12 cellular contexts compared by ENCODE assay signal in genomic region chr16:86942469-86943175, GRCh38.
DNase-seq lines count a peak whose midpoint lies in the region; ATAC-seq, FAIRE-seq and TF ChIP-seq lines count a peak whose summit lies in the region.
"Had no signal": no experiment of that assay in that cellular context is flagged by ENCODE, and none has a peak within 500 bp of the region (broad histone marks: within the 10 kb centered on the region; RNA-seq: fewer than 3 reads in every experiment).

No MANE protein-coding gene starts in this region.

- H3K4me3 ChIP-seq in ACC112 (ENCODE audit: low read depth, low read length): no peak overlapping the region
- no peak overlapping the region for H3K4me3 ChIP-seq in astrocyte of the spinal cord (ENCODE audit: low read depth, low read length)
- H3K4me3 ChIP-seq in kidney (ENCODE audit: low read length in 2 of 2): no peak overlapping the region
- H3K4me3 ChIP-seq in heart right ventricle: no peak overlapping the region
- H3K4me3 ChIP-seq: suprapubic skin had no signal

- H3K27ac ChIP-seq in ACC112 (ENCODE audit: low read depth, low read length): 0 out of 2 replicates have a peak overlapping the region, but pooled peaks have one; percentile 41
- H3K27ac ChIP-seq in kidney (ENCODE audit: low read depth in 2 of 2, low read length in 2 of 2): no peak overlapping the region
- H3K27ac ChIP-seq in heart right ventricle: no peak overlapping the region
- H3K27ac ChIP-seq: suprapubic skin had no signal

- no peak overlapping the region for H2AFZ ChIP-seq in ACC112 (ENCODE audit: low read length, unreplicated experiment)

- no peak overlapping the region for H3K9ac ChIP-seq in kidney (ENCODE audit: low read length in 2 of 2)

- H3K4me1 ChIP-seq in ACC112 (ENCODE audit: control insufficient read depth, insufficient read depth, low read length, unreplicated experiment): peaks cover 28% of the 10 kb centered on the region
- no peaks in the 10 kb centered on the region for H3K4me1 ChIP-seq in kidney (ENCODE audit: control insufficient read depth in 1 of 2, insufficient read depth in 1 of 2, low read depth in 1 of 2, low read length in 2 of 2)
- H3K4me1 ChIP-seq in heart right ventricle: peaks cover 0 to 9% (median 0%) of the 10 kb centered on the region in 9 donors
- H3K4me1 ChIP-seq: suprapubic skin had no signal

- no peak for TF ChIP-seq CTCF in astrocyte of the spinal cord (IDR thresholded peaks at IDR 0.05; ENCODE audit: low read depth, low read length)
- TF ChIP-seq CTCF in kidney (IDR thresholded peaks at IDR 0.05; ENCODE audit: borderline replicate concordance, extremely low read depth, insufficient read depth): no peak
- TF ChIP-seq CTCF in heart right ventricle (IDR thresholded peaks at IDR 0.05): no peak

- peaks cover 22% of the 10 kb centered on the region for H3K36me3 ChIP-seq in ACC112 (ENCODE audit: insufficient read depth, low read length)
- no peaks in the 10 kb centered on the region for H3K36me3 ChIP-seq in kidney (ENCODE audit: control insufficient read depth in 1 of 2, insufficient read depth in 2 of 2, low read length in 2 of 2)
- no peaks in the 10 kb centered on the region for H3K36me3 ChIP-seq in heart right ventricle
- H3K36me3 ChIP-seq: suprapubic skin had no signal

- H3K27me3 ChIP-seq in ACC112 (ENCODE audit: insufficient read depth, low read length): no peaks in the 10 kb centered on the region
- peaks cover 0 to 7% (median 0%) of the 10 kb centered on the region in 7 donors for H3K27me3 ChIP-seq in heart right ventricle

- peak; percentile 77 for DNase-seq in HS-27A (ENCODE audit: low read depth)
- DNase-seq in astrocyte of the spinal cord (ENCODE audit: low read depth, low spot score): peak; percentile 88
- peak; percentile 17 for DNase-seq in kidney
- no peak for DNase-seq in SIG-M5 treated with dmso at 0.1 percent for 504 hours (lab: John Stamatoyannopoulos, UW; ENCODE audit: unreplicated experiment)
- DNase-seq in heart right ventricle: no peak
- no peak for DNase-seq in iPS-NIHi11 (ENCODE audit: low spot score)
- DNase-seq: activated CD4-positive, alpha-beta T cell treated with anti-CD3 and anti-CD28 coated beads, Interleukin-2, amount 10 ng/mL, durations not matched to agents 24 days and 14 days; naive B cell; T1000 had no signal

- ATAC-seq in HG02981 (IDR thresholded peaks at IDR 0.05; ENCODE audit: unreplicated experiment) (no peak), heart right ventricle (no peak)

- H3K9me3 ChIP-seq in kidney (ENCODE audit: control insufficient read depth in 1 of 2, low read length in 2 of 2): peaks cover 0 to 19% of the 10 kb centered on the region in 2 donors
- peaks cover 0 to 21% (median 8%) of the 10 kb centered on the region in 11 donors for H3K9me3 ChIP-seq in heart right ventricle

- WGBS in heart right ventricle, 2 donors: 90 to 92% methylated on average over 17 of the region's 17 CpGs

- no peak for FAIRE-seq in kidney (lab: Jason Lieb, UNC)

- intact Hi-C loops in kidney (cut with DNase I) (no loop called here), heart right ventricle (cut with DNase I) (no loop called here)

- in situ Hi-C loops in astrocyte of the spinal cord (cut with HindIII; ENCODE audit: low sequenced_read_pairs): no loop called here

- no peaks in the 10 kb centered on the region for H3K79me2 ChIP-seq in ACC112 (ENCODE audit: control insufficient read depth, insufficient read depth, low read length, unreplicated experiment)

Comparison
In these comparisons a context has a peak if more than half of its experiments do, and no peak if none do; other contexts are left out.
1. DNase-seq: peak in HS-27A (single experiment), astrocyte of the spinal cord (single experiment) and kidney (single experiment); none in SIG-M5 treated with dmso at 0.1 percent for 504 hours (single experiment), heart right ventricle (0 of 2) and iPS-NIHi11 (single experiment).